ENCODE assay signal across 1 cellular context in the genomic region with DNA sequence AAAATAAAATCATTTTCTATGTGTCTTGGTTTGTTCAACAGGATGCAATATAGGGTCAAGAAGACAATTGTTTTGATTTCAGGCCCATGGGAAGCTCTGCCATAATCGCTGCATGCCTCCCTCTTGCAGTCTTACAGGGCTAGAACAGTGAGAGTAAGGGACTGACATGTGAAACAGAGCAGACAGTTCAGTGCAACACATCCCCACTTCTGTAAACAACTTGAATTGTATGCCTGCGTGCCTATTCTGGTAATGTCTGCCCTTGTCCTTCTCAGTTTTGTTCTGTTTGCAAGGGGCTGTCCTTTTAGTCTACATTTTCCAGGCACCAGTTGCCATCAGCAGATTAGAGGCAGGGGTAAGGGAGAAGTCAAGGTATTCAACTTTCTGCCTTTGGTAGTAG.
TF ChIP-seq lines count a peak whose summit lies in the region.

No MANE protein-coding gene starts in this region.

TF ChIP-seq in H1, 55 proteins besides CTCF, POLR2A, EP300 and RAD21:
- TF ChIP-seq, protein P1, sequence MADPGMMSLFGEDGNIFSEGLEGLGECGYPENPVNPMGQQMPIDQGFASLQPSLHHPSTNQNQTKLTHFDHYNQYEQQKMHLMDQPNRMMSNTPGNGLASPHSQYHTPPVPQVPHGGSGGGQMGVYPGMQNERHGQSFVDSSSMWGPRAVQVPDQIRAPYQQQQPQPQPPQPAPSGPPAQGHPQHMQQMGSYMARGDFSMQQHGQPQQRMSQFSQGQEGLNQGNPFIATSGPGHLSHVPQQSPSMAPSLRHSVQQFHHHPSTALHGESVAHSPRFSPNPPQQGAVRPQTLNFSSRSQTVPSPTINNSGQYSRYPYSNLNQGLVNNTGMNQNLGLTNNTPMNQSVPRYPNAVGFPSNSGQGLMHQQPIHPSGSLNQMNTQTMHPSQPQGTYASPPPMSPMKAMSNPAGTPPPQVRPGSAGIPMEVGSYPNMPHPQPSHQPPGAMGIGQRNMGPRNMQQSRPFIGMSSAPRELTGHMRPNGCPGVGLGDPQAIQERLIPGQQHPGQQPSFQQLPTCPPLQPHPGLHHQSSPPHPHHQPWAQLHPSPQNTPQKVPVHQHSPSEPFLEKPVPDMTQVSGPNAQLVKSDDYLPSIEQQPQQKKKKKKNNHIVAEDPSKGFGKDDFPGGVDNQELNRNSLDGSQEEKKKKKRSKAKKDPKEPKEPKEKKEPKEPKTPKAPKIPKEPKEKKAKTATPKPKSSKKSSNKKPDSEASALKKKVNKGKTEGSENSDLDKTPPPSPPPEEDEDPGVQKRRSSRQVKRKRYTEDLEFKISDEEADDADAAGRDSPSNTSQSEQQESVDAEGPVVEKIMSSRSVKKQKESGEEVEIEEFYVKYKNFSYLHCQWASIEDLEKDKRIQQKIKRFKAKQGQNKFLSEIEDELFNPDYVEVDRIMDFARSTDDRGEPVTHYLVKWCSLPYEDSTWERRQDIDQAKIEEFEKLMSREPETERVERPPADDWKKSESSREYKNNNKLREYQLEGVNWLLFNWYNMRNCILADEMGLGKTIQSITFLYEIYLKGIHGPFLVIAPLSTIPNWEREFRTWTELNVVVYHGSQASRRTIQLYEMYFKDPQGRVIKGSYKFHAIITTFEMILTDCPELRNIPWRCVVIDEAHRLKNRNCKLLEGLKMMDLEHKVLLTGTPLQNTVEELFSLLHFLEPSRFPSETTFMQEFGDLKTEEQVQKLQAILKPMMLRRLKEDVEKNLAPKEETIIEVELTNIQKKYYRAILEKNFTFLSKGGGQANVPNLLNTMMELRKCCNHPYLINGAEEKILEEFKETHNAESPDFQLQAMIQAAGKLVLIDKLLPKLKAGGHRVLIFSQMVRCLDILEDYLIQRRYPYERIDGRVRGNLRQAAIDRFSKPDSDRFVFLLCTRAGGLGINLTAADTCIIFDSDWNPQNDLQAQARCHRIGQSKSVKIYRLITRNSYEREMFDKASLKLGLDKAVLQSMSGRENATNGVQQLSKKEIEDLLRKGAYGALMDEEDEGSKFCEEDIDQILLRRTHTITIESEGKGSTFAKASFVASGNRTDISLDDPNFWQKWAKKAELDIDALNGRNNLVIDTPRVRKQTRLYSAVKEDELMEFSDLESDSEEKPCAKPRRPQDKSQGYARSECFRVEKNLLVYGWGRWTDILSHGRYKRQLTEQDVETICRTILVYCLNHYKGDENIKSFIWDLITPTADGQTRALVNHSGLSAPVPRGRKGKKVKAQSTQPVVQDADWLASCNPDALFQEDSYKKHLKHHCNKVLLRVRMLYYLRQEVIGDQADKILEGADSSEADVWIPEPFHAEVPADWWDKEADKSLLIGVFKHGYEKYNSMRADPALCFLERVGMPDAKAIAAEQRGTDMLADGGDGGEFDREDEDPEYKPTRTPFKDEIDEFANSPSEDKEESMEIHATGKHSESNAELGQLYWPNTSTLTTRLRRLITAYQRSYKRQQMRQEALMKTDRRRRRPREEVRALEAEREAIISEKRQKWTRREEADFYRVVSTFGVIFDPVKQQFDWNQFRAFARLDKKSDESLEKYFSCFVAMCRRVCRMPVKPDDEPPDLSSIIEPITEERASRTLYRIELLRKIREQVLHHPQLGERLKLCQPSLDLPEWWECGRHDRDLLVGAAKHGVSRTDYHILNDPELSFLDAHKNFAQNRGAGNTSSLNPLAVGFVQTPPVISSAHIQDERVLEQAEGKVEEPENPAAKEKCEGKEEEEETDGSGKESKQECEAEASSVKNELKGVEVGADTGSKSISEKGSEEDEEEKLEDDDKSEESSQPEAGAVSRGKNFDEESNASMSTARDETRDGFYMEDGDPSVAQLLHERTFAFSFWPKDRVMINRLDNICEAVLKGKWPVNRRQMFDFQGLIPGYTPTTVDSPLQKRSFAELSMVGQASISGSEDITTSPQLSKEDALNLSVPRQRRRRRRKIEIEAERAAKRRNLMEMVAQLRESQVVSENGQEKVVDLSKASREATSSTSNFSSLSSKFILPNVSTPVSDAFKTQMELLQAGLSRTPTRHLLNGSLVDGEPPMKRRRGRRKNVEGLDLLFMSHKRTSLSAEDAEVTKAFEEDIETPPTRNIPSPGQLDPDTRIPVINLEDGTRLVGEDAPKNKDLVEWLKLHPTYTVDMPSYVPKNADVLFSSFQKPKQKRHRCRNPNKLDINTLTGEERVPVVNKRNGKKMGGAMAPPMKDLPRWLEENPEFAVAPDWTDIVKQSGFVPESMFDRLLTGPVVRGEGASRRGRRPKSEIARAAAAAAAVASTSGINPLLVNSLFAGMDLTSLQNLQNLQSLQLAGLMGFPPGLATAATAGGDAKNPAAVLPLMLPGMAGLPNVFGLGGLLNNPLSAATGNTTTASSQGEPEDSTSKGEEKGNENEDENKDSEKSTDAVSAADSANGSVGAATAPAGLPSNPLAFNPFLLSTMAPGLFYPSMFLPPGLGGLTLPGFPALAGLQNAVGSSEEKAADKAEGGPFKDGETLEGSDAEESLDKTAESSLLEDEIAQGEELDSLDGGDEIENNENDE (IDR thresholded peaks at IDR 0.05; ENCODE audit: insufficient replicate concordance, low read length) = no peak
- no peak for TF ChIP-seq NRF1 (IDR thresholded peaks at IDR 0.05; ENCODE audit: low read depth, low read length)
- TF ChIP-seq JUN (IDR thresholded peaks at IDR 0.05; ENCODE audit: low read depth, low read length) = no peak
- TF ChIP-seq TAF1 (IDR thresholded peaks at IDR 0.05; ENCODE audit: low read depth, low read length) = no peak
- no peak for TF ChIP-seq POLR2AphosphoS5 (IDR thresholded peaks at IDR 0.05; ENCODE audit: low read depth, low read length)
- no peak for TF ChIP-seq RXRA (IDR thresholded peaks at IDR 0.05; ENCODE audit: insufficient read depth, low read depth, low read length)
- TF ChIP-seq CBX5 (IDR thresholded peaks at IDR 0.05; ENCODE audit: low read depth, low read length) = no peak
- no peak for TF ChIP-seq GABPA (IDR thresholded peaks at IDR 0.05; ENCODE audit: borderline replicate concordance, insufficient read depth, low read length)
- no peak for TF ChIP-seq RBBP5 (IDR thresholded peaks at IDR 0.05; ENCODE audit: borderline replicate concordance, low read depth, low read length)
- TF ChIP-seq TBP (IDR thresholded peaks at IDR 0.05; ENCODE audit: low read depth, low read length) = no peak
- TF ChIP-seq KDM4A (IDR thresholded peaks at IDR 0.05; ENCODE audit: low read depth, low read length, severe bottlenecking) = no peak
- TF ChIP-seq PHF8 (conservative IDR thresholded peaks at IDR 0.05; ENCODE audit: low read depth, low read length) = no peak
- no peak for TF ChIP-seq SIN3A (conservative IDR thresholded peaks at IDR 0.05 in 1 of 2, IDR thresholded peaks at IDR 0.05 in 1 of 2; ENCODE audit: low read depth in 1 of 2, low read length in 2 of 2)
- TF ChIP-seq, protein P2, sequence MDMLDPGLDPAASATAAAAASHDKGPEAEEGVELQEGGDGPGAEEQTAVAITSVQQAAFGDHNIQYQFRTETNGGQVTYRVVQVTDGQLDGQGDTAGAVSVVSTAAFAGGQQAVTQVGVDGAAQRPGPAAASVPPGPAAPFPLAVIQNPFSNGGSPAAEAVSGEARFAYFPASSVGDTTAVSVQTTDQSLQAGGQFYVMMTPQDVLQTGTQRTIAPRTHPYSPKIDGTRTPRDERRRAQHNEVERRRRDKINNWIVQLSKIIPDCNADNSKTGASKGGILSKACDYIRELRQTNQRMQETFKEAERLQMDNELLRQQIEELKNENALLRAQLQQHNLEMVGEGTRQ (IDR thresholded peaks at IDR 0.05; ENCODE audit: low read length) = no peak
- no peak for TF ChIP-seq ASH2L (IDR thresholded peaks at IDR 0.05; ENCODE audit: low read length)
- no peak for TF ChIP-seq POU5F1 (IDR thresholded peaks at IDR 0.05; ENCODE audit: low read depth, low read length)
